24 cellular contexts compared by ENCODE assay signal in genomic region chr11:134478176-134478575, GRCh38.
"Had no signal": no experiment of that assay in that cellular context is flagged by ENCODE, and none has a peak within 500 bp of the region (broad histone marks: within the 10 kb centered on the region; RNA-seq: fewer than 3 reads in every experiment).

No MANE protein-coding gene starts in this region.

- ATAC-seq: left ventricle myocardium superior; lower lobe of right lung; naive thymus-derived CD8-positive, alpha-beta T cell; psoas muscle; right cardiac atrium; stimulated activated naive B cell treated with anti-CD40 and anti-IgM and Interleukin-4, amounts not matched to agents 10 μg/mL and 1 μg/mL and 100 μg/mL, for 72 hours had no signal

- H3K27ac ChIP-seq: colonic mucosa, esophagus squamous epithelium, lower lobe of right lung, ovary, psoas muscle, skin epidermis, spleen, thoracic aorta, tibial nerve had no signal

- H3K4me3 ChIP-seq: colonic mucosa, esophagus squamous epithelium, lower lobe of right lung, ovary, psoas muscle, skin epidermis, spleen, thoracic aorta, tibial nerve had no signal

- H3K4me3 Mint-ChIP-seq: immature natural killer cell; naive thymus-derived CD8-positive, alpha-beta T cell; nephron progenitor cell; stimulated activated naive B cell treated with anti-CD40 and anti-IgM and Interleukin-4, amounts not matched to agents 10 μg/mL and 1 μg/mL and 100 μg/mL, for 72 hours; stimulated activated naive CD8-positive, alpha-beta T cell treated with anti-CD3 and anti-CD28 coated beads, Interleukin-15, Interleukin-2, amounts not matched to agents 100 ng/mL and 50 ng/mL, for 24 hours had no signal

- H3K4me1 ChIP-seq: colonic mucosa, esophagus squamous epithelium, lower lobe of right lung, psoas muscle, spleen, tibial nerve had no signal

- H3K27ac Mint-ChIP-seq: immature natural killer cell; naive thymus-derived CD8-positive, alpha-beta T cell; nephron progenitor cell; stimulated activated naive B cell treated with anti-CD40 and anti-IgM and Interleukin-4, amounts not matched to agents 10 μg/mL and 1 μg/mL and 100 μg/mL, for 72 hours; stimulated activated naive CD8-positive, alpha-beta T cell treated with anti-CD3 and anti-CD28 coated beads, Interleukin-15, Interleukin-2, amounts not matched to agents 100 ng/mL and 50 ng/mL, for 24 hours had no signal

- H3K36me3 ChIP-seq: colonic mucosa, esophagus squamous epithelium, lower lobe of right lung, ovary, spleen, thoracic aorta, tibial nerve had no signal

- H3K4me1 Mint-ChIP-seq: immature natural killer cell; naive thymus-derived CD8-positive, alpha-beta T cell; nephron progenitor cell; stimulated activated naive B cell treated with anti-CD40 and anti-IgM and Interleukin-4, amounts not matched to agents 10 μg/mL and 1 μg/mL and 100 μg/mL, for 72 hours had no signal

- DNase-seq: colonic mucosa; dermis blood vessel endothelial cell; effector memory CD4-positive, alpha-beta T cell; erythroblast; esophagus squamous epithelium; foreskin melanocyte; hypothalamus; immature natural killer cell; left ventricle myocardium superior; lower lobe of right lung; naive thymus-derived CD8-positive, alpha-beta T cell; nephron progenitor cell; nucleus accumbens; ovary; posterior cingulate gyrus; psoas muscle; right cardiac atrium; spleen; stimulated activated CD4-positive, alpha-beta T cell treated with anti-CD3 and anti-CD28 coated beads, Interleukin-2, amount 100 ng/mL, for 48 hours; stimulated activated naive B cell treated with anti-CD40 and anti-IgM and Interleukin-4, amounts not matched to agents 10 μg/mL and 1 μg/mL and 100 μg/mL, for 72 hours had no signal

- H3K9me3 Mint-ChIP-seq: immature natural killer cell; naive thymus-derived CD8-positive, alpha-beta T cell; nephron progenitor cell; stimulated activated naive B cell treated with anti-CD40 and anti-IgM and Interleukin-4, amounts not matched to agents 10 μg/mL and 1 μg/mL and 100 μg/mL, for 72 hours; stimulated activated naive CD8-positive, alpha-beta T cell treated with anti-CD3 and anti-CD28 coated beads, Interleukin-15, Interleukin-2, amounts not matched to agents 100 ng/mL and 50 ng/mL, for 24 hours had no signal

- H3K27me3 ChIP-seq: colonic mucosa, ovary had no signal

- H3K36me3 Mint-ChIP-seq: immature natural killer cell; naive thymus-derived CD8-positive, alpha-beta T cell; stimulated activated naive B cell treated with anti-CD40 and anti-IgM and Interleukin-4, amounts not matched to agents 10 μg/mL and 1 μg/mL and 100 μg/mL, for 72 hours had no signal
